Comparison of ENCODE assay signal across 1 cellular context in the genomic region with DNA sequence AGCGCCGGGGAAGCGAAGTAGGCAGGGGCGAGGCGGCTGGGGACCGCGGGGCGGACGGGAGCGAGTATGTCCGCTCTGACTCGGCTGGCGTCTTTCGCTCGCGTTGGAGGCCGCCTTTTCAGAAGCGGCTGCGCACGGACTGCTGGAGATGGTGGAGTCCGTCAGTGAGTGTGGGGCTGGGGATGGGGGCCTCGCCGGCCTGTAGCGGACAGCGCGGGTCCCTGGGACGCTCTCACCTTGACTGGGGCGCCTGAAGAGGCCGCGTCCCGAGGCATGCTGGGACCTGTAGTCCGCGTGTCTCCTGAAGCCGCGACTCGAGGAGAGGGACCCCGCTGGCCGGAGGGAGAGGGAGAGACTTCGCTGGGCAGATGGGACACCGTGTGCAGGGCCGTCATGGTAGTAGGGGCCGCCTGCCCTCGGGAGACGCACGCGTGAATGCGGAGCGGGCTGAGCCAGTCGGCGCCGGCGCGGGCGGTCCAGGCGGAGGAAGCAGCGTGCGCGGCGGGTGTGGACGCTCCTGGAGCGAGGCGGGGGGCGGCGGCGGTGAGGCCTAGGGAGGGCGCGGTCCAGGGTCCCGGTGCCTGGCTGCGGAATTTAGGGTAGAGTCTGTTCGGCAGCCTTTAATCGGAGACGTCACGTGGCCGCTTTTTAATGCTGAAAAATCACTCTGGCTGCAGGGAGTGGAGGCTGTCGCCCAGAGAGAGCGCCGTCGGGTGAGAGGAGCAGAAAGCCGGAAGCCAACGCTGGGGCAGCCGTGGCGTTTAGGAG.
TF ChIP-seq lines count a peak whose summit lies in the region.

A gene (plus strand): TSS at position 30 of the 768 bp plus-strand sequence. CDS start 37 bp downstream, at position 67.

TF ChIP-seq in GM12878, 131 proteins besides CTCF, POLR2A, EP300 and RAD21 (continued from another document and continues in another):
- TF ChIP-seq, protein P1, sequence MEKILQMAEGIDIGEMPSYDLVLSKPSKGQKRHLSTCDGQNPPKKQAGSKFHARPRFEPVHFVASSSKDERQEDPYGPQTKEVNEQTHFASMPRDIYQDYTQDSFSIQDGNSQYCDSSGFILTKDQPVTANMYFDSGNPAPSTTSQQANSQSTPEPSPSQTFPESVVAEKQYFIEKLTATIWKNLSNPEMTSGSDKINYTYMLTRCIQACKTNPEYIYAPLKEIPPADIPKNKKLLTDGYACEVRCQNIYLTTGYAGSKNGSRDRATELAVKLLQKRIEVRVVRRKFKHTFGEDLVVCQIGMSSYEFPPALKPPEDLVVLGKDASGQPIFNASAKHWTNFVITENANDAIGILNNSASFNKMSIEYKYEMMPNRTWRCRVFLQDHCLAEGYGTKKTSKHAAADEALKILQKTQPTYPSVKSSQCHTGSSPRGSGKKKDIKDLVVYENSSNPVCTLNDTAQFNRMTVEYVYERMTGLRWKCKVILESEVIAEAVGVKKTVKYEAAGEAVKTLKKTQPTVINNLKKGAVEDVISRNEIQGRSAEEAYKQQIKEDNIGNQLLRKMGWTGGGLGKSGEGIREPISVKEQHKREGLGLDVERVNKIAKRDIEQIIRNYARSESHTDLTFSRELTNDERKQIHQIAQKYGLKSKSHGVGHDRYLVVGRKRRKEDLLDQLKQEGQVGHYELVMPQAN (conservative IDR thresholded peaks at IDR 0.05) = peak; percentile 55
- TF ChIP-seq GATAD2B (conservative IDR thresholded peaks at IDR 0.05; ENCODE audit: low read depth) (peak; percentile 73), HDGF (IDR thresholded peaks at IDR 0.05) (peak; percentile 33), CBX5 (IDR thresholded peaks at IDR 0.05; ENCODE audit: low read depth) (no peak), EGR1 (IDR thresholded peaks at IDR 0.05; ENCODE audit: borderline replicate concordance in 1 of 2, low read depth in 2 of 2, low read length in 2 of 2) (peak in 1 of 2 experiments; percentile 9; a peak in 1 of 3 replicates), ASH2L (IDR thresholded peaks at IDR 0.05; ENCODE audit: borderline replicate concordance, low read depth) (peak; percentile 73; the same call in 1 of the 2 replicates), NRF1 (conservative IDR thresholded peaks at IDR 0.05; ENCODE audit: low read depth, low read length) (peak; percentile 28; the same call in 1 of the 2 replicates), ZSCAN29 (IDR thresholded peaks at IDR 0.05) (no peak), MYC (IDR thresholded peaks at IDR 0.05; ENCODE audit: insufficient read depth, insufficient read length, insufficient replicate concordance, low read length, severe bottlenecking) (peak; percentile 25), DPF2 (IDR thresholded peaks at IDR 0.05) (peak; percentile 58; the same call in 1 of the 2 replicates), SIX5 (IDR thresholded peaks at IDR 0.05; ENCODE audit: low read depth, low read length, severe bottlenecking) (peak; percentile 72), STAT3 (IDR thresholded peaks at IDR 0.05; ENCODE audit: low read depth, low read length) (no peak), RAD51 (IDR thresholded peaks at IDR 0.05) (peak; percentile 41; the same call in 1 of the 2 replicates), POLR2AphosphoS5 (IDR thresholded peaks at IDR 0.05; ENCODE audit: low read length) (peak; percentile 79; the same call in 1 of the 2 replicates), RBBP5 (conservative IDR thresholded peaks at IDR 0.05) (0 out of 2 replicates have a peak, but pooled peaks have one; percentile 34), HDAC2 (IDR thresholded peaks at IDR 0.05) (no peak), RELA (IDR thresholded peaks at IDR 0.05; ENCODE audit: borderline replicate concordance, partially characterized antibody) (no peak), CREB1 (IDR thresholded peaks at IDR 0.05; ENCODE audit: low read depth) (peak; percentile 36), BACH1 (IDR thresholded peaks at IDR 0.05; ENCODE audit: borderline replicate concordance) (peak; percentile 56), SIN3A (IDR thresholded peaks at IDR 0.05; ENCODE audit: low read depth, low read length) (no peak; the same call in 1 of the 2 replicates), NR2C1 (IDR thresholded peaks at IDR 0.05) (peak; percentile 43; the same call in 1 of the 2 replicates), STAT1 (conservative IDR thresholded peaks at IDR 0.05) (peak; percentile 94; the same call in 1 of the 2 replicates), HCFC1 (IDR thresholded peaks at IDR 0.05; ENCODE audit: low read length) (peak; percentile 83), SMAD1 (IDR thresholded peaks at IDR 0.05; ENCODE audit: low read depth, partially characterized antibody) (no peak), KAT2A (conservative IDR thresholded peaks at IDR 0.05; ENCODE audit: control insufficient read depth, low read depth, low read length) (no peak), ESRRA (IDR thresholded peaks at IDR 0.05; ENCODE audit: low read length) (0 out of 2 replicates have a peak, but pooled peaks have one; percentile 51), CHD2 (IDR thresholded peaks at IDR 0.05; ENCODE audit: borderline replicate concordance, low read depth, low read length) (no peak; the same call in 1 of the 2 replicates), SMC3 (IDR thresholded peaks at IDR 0.05; ENCODE audit: borderline replicate concordance, low read length) (no peak), POLR2AphosphoS2 (IDR thresholded peaks at IDR 0.05; ENCODE audit: low read depth, low read length) (peak; percentile 83; the same call in 1 of the 2 replicates), RFX5 (IDR thresholded peaks at IDR 0.05; ENCODE audit: low read depth, low read length) (no peak), ATF7 (IDR thresholded peaks at IDR 0.05; ENCODE audit: low read depth) (no peak), TCF7 (IDR thresholded peaks at IDR 0.05; ENCODE audit: borderline replicate concordance) (no peak), TARDBP (IDR thresholded peaks at IDR 0.05; ENCODE audit: borderline replicate concordance) (peak; percentile 77; the same call in 1 of the 2 replicates), CHD1 (IDR thresholded peaks at IDR 0.05; ENCODE audit: low read depth, low read length) (no peak), POU2F2 (IDR thresholded peaks at IDR 0.05; ENCODE audit: borderline replicate concordance, low read depth, low read length) (peak; percentile 53; the same call in 1 of the 3 replicates), LARP7 (IDR thresholded peaks at IDR 0.05) (peak; percentile 86), TBL1XR1 (IDR thresholded peaks at IDR 0.05; ENCODE audit: low read depth, low read length) (0 out of 2 replicates have a peak, but pooled peaks have one; percentile 25), MXI1 (IDR thresholded peaks at IDR 0.05; ENCODE audit: low read depth, low read length) (peak; percentile 51; the same call in 1 of the 2 replicates), ZNF207 (IDR thresholded peaks at IDR 0.05; ENCODE audit: borderline replicate concordance) (peak; percentile 67; the same call in 1 of the 2 replicates), ZNF24 (IDR thresholded peaks at IDR 0.05) (no peak)
- TF ChIP-seq, protein P2, sequence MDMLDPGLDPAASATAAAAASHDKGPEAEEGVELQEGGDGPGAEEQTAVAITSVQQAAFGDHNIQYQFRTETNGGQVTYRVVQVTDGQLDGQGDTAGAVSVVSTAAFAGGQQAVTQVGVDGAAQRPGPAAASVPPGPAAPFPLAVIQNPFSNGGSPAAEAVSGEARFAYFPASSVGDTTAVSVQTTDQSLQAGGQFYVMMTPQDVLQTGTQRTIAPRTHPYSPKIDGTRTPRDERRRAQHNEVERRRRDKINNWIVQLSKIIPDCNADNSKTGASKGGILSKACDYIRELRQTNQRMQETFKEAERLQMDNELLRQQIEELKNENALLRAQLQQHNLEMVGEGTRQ (IDR thresholded peaks at IDR 0.05; ENCODE audit: borderline replicate concordance, low read depth, low read length) = peak; percentile 2; the same call in 1 of the 2 replicates
- TF ChIP-seq, protein P3, sequence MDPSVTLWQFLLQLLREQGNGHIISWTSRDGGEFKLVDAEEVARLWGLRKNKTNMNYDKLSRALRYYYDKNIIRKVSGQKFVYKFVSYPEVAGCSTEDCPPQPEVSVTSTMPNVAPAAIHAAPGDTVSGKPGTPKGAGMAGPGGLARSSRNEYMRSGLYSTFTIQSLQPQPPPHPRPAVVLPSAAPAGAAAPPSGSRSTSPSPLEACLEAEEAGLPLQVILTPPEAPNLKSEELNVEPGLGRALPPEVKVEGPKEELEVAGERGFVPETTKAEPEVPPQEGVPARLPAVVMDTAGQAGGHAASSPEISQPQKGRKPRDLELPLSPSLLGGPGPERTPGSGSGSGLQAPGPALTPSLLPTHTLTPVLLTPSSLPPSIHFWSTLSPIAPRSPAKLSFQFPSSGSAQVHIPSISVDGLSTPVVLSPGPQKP (IDR thresholded peaks at IDR 0.05; ENCODE audit: low read depth, low read length) = no peak
- TF ChIP-seq, protein P4, sequence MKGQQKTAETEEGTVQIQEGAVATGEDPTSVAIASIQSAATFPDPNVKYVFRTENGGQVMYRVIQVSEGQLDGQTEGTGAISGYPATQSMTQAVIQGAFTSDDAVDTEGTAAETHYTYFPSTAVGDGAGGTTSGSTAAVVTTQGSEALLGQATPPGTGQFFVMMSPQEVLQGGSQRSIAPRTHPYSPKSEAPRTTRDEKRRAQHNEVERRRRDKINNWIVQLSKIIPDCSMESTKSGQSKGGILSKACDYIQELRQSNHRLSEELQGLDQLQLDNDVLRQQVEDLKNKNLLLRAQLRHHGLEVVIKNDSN (IDR thresholded peaks at IDR 0.05; ENCODE audit: borderline replicate concordance, extremely low read length, insufficient read depth, low read depth, low read length) = peak; percentile 42
- TF ChIP-seq, protein P5, sequence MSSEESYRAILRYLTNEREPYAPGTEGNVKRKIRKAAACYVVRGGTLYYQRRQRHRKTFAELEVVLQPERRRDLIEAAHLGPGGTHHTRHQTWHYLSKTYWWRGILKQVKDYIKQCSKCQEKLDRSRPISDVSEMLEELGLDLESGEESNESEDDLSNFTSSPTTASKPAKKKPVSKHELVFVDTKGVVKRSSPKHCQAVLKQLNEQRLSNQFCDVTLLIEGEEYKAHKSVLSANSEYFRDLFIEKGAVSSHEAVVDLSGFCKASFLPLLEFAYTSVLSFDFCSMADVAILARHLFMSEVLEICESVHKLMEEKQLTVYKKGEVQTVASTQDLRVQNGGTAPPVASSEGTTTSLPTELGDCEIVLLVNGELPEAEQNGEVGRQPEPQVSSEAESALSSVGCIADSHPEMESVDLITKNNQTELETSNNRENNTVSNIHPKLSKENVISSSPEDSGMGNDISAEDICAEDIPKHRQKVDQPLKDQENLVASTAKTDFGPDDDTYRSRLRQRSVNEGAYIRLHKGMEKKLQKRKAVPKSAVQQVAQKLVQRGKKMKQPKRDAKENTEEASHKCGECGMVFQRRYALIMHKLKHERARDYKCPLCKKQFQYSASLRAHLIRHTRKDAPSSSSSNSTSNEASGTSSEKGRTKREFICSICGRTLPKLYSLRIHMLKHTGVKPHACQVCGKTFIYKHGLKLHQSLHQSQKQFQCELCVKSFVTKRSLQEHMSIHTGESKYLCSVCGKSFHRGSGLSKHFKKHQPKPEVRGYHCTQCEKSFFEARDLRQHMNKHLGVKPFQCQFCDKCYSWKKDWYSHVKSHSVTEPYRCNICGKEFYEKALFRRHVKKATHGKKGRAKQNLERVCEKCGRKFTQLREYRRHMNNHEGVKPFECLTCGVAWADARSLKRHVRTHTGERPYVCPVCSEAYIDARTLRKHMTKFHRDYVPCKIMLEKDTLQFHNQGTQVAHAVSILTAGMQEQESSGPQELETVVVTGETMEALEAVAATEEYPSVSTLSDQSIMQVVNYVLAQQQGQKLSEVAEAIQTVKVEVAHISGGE (CRISPR knock-in tag; IDR thresholded peaks at IDR 0.05) = no peak
- TF ChIP-seq, protein P6, sequence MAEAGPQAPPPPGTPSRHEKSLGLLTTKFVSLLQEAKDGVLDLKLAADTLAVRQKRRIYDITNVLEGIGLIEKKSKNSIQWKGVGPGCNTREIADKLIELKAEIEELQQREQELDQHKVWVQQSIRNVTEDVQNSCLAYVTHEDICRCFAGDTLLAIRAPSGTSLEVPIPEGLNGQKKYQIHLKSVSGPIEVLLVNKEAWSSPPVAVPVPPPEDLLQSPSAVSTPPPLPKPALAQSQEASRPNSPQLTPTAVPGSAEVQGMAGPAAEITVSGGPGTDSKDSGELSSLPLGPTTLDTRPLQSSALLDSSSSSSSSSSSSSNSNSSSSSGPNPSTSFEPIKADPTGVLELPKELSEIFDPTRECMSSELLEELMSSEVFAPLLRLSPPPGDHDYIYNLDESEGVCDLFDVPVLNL (IDR thresholded peaks at IDR 0.05; ENCODE audit: low read depth, low read length) = no peak
- TF ChIP-seq, protein P7, sequence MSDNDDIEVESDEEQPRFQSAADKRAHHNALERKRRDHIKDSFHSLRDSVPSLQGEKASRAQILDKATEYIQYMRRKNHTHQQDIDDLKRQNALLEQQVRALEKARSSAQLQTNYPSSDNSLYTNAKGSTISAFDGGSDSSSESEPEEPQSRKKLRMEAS (IDR thresholded peaks at IDR 0.05; ENCODE audit: low read depth, low read length) = peak; percentile 81
- TF ChIP-seq, protein P8, sequence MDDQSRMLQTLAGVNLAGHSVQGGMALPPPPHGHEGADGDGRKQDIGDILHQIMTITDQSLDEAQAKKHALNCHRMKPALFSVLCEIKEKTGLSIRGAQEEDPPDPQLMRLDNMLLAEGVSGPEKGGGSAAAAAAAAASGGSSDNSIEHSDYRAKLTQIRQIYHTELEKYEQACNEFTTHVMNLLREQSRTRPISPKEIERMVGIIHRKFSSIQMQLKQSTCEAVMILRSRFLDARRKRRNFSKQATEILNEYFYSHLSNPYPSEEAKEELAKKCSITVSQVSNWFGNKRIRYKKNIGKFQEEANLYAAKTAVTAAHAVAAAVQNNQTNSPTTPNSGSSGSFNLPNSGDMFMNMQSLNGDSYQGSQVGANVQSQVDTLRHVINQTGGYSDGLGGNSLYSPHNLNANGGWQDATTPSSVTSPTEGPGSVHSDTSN (IDR thresholded peaks at IDR 0.05; ENCODE audit: insufficient replicate concordance, low read depth, low read length) = peak; percentile 85
- TF ChIP-seq, protein P9, sequence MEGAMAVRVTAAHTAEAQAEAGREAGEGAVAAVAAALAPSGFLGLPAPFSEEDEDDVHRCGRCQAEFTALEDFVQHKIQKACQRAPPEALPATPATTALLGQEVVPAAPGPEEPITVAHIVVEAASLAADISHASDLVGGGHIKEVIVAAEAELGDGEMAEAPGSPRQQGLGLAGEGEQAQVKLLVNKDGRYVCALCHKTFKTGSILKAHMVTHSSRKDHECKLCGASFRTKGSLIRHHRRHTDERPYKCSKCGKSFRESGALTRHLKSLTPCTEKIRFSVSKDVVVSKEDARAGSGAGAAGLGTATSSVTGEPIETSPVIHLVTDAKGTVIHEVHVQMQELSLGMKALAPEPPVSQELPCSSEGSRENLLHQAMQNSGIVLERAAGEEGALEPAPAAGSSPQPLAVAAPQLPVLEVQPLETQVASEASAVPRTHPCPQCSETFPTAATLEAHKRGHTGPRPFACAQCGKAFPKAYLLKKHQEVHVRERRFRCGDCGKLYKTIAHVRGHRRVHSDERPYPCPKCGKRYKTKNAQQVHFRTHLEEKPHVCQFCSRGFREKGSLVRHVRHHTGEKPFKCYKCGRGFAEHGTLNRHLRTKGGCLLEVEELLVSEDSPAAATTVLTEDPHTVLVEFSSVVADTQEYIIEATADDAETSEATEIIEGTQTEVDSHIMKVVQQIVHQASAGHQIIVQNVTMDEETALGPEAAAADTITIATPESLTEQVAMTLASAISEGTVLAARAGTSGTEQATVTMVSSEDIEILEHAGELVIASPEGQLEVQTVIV (IDR thresholded peaks at IDR 0.05; ENCODE audit: borderline replicate concordance, partially characterized antibody) = peak; percentile 64
- TF ChIP-seq, protein P10, sequence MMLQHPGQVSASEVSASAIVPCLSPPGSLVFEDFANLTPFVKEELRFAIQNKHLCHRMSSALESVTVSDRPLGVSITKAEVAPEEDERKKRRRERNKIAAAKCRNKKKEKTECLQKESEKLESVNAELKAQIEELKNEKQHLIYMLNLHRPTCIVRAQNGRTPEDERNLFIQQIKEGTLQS (IDR thresholded peaks at IDR 0.05; ENCODE audit: borderline replicate concordance, extremely low read depth, low read depth, low read length) = peak; percentile 4; the same call in 1 of the 2 replicates
